7 cellular contexts compared by ENCODE assay signal in the genomic region with DNA sequence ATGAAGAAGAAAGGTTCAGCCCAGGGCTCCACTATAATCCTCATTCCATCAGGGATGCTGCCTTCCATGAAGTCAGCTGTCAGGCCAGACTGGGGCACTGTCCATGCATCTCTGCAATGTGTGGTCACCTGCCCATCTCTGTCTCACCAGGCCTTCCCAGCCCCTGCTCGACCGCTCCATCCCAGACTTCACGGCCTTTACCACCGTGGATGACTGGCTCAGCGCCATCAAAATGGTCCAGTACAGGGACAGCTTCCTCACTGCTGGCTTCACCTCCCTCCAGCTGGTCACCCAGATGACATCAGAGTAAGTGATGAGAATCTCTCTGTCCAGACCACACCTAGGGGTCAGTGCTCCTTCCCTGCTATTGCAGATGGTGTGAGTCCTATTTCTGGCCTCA.
"Had no signal": no experiment of that assay in that cellular context is flagged by ENCODE, and none has a peak within 500 bp of the region (broad histone marks: within the 10 kb centered on the region; RNA-seq: fewer than 3 reads in every experiment).

No MANE protein-coding gene starts in this region.

- DNase-seq: GM23248, GOT3, H9, HCEC 1CT, IMR-90 had no signal

- H3K9ac ChIP-seq: GM23248 had no signal

- H2AFZ ChIP-seq: GM23248 had no signal

- H3K4me3 Mint-ChIP-seq: H9 had no signal

- H3K9me3 Mint-ChIP-seq: H9 had no signal

- H3K27ac ChIP-seq: GM23248 had no signal

- FAIRE-seq: H54, HTR-8/SVneo had no signal

- H3K4me3 ChIP-seq: GM23248 had no signal

- H3K4me1 Mint-ChIP-seq: H9 had no signal
